Comparison of ENCODE assay signal across 24 cellular contexts in the genomic region with DNA sequence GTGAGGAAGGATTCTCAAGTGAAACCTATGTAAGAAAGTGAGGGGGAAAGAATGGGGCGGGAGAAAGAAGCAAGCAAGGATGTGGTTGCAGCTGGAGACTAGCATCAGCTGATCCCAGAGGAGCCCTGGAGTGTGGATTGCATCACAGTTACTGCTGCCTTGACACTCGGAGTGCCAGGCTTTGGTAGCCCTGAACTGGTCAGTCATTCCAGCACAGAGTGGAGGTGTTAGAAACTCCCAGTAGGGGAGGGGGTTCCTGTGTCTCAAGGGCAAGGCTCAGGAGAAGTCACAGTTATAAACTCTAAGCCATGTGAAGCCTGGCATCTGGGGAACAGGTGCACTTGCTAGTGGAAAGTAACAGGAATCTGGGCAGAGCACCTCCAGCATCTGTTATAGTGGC. TPM values are rescaled to one million over a fixed set of nuclear protein-coding genes. Genes with fewer than 3 reads are reported as not detected.
"Had no signal": no experiment of that assay in that cellular context is flagged by ENCODE, and none has a peak within 500 bp of the region (broad histone marks: within the 10 kb centered on the region; RNA-seq: fewer than 3 reads in every experiment).

No MANE protein-coding gene starts in this region.

- H3K4me3 ChIP-seq: esophagus squamous epithelium, gastrocnemius medialis, heart right ventricle, neural progenitor cell, ovary, thyroid gland had no signal

- H2AFZ ChIP-seq: neural progenitor cell had no signal

- H3K36me3 ChIP-seq: esophagus squamous epithelium, gastrocnemius medialis, heart right ventricle, neural progenitor cell, ovary, thyroid gland had no signal

- DNase-seq: activated CD4-positive, alpha-beta T cell treated with anti-CD3 and anti-CD28 coated beads, Interleukin-2, amount 50 U/mL, for 48 hours; activated CD8-positive, alpha-beta memory T cell treated with anti-CD3 and anti-CD28 coated beads, Interleukin-2, amount 10 ng/mL, durations not matched to agents 7 days and 5 days; activated naive CD4-positive, alpha-beta T cell treated with anti-CD3 and anti-CD28 coated beads for 36 hours; activated naive CD8-positive, alpha-beta T cell treated with anti-CD3 and anti-CD28 coated beads, Interleukin-2, amount 50 U/mL, for 24 hours; activated T-cell treated with anti-CD3 and anti-CD28 coated beads, Interleukin-2, amount 50 U/mL, for 1 hour; caudate nucleus; effector CD8-positive, alpha-beta T cell; esophagus squamous epithelium; gastrocnemius medialis; heart right ventricle; naive B cell; ovary; stimulated activated CD4-positive, alpha-beta T cell treated with anti-CD3 and anti-CD28 coated beads, Interleukin-2, amount 100 ng/mL, for 48 hours; stimulated activated naive B cell treated with anti-CD40 and anti-IgM and Interleukin-4, amounts not matched to agents 10 μg/mL and 1 μg/mL and 100 μg/mL, for 72 hours; T-helper 1 cell; T1000; thyroid gland had no signal

- H3K27me3 Mint-ChIP-seq: activated CD8-positive, alpha-beta memory T cell treated with anti-CD3 and anti-CD28 coated beads, Interleukin-2, amount 10 ng/mL, durations not matched to agents 7 days and 5 days; activated naive CD8-positive, alpha-beta T cell treated with anti-CD3 and anti-CD28 coated beads, Interleukin-2, amount 50 U/mL, for 24 hours had no signal

- H3K27ac Mint-ChIP-seq: activated CD8-positive, alpha-beta memory T cell treated with anti-CD3 and anti-CD28 coated beads, Interleukin-2, amount 10 ng/mL, durations not matched to agents 7 days and 5 days; activated naive CD4-positive, alpha-beta T cell treated with anti-CD3 and anti-CD28 coated beads for 36 hours; activated naive CD8-positive, alpha-beta T cell treated with anti-CD3 and anti-CD28 coated beads, Interleukin-2, amount 50 U/mL, for 24 hours; activated T-helper 2 cell treated with anti-CD3 and anti-CD28 coated beads, Interferon-gamma antibody, Interleukin-2, Interleukin-4, amounts not matched to agents 10 μg/mL and 5 μg/mL and 100 μg/mL, durations not matched to agents 14 hours and 24 hours and 36 hours; naive B cell; neural progenitor cell; stimulated activated naive B cell treated with anti-CD40 and anti-IgM and Interleukin-4, amounts not matched to agents 10 μg/mL and 1 μg/mL and 100 μg/mL, for 72 hours had no signal

- H3K9ac ChIP-seq: neural progenitor cell had no signal

- H3K27me3 ChIP-seq: esophagus squamous epithelium, gastrocnemius medialis, neural progenitor cell, ovary, thyroid gland had no signal

- H3K36me3 Mint-ChIP-seq: activated CD8-positive, alpha-beta memory T cell treated with anti-CD3 and anti-CD28 coated beads, Interleukin-2, amount 10 ng/mL, durations not matched to agents 7 days and 5 days; naive B cell; neural progenitor cell; stimulated activated naive B cell treated with anti-CD40 and anti-IgM and Interleukin-4, amounts not matched to agents 10 μg/mL and 1 μg/mL and 100 μg/mL, for 72 hours had no signal

- H3K4me2 ChIP-seq: neural progenitor cell had no signal

- ATAC-seq: activated CD8-positive, alpha-beta memory T cell treated with anti-CD3 and anti-CD28 coated beads, Interleukin-2, amount 10 ng/mL, durations not matched to agents 7 days and 5 days; activated naive CD8-positive, alpha-beta T cell treated with anti-CD3 and anti-CD28 coated beads, Interleukin-2, amount 50 U/mL, for 24 hours; gastrocnemius medialis; heart right ventricle; stimulated activated naive B cell treated with anti-CD40 and anti-IgM and Interleukin-4, amounts not matched to agents 10 μg/mL and 1 μg/mL and 100 μg/mL, for 72 hours had no signal

- H3K4me1 ChIP-seq: esophagus squamous epithelium, gastrocnemius medialis, heart right ventricle, thyroid gland had no signal

- H3K27ac ChIP-seq: esophagus squamous epithelium, gastrocnemius medialis, heart right ventricle, neural progenitor cell, ovary, thyroid gland, VCaP had no signal

- H3K4me1 Mint-ChIP-seq: activated CD8-positive, alpha-beta memory T cell treated with anti-CD3 and anti-CD28 coated beads, Interleukin-2, amount 10 ng/mL, durations not matched to agents 7 days and 5 days; activated naive CD8-positive, alpha-beta T cell treated with anti-CD3 and anti-CD28 coated beads, Interleukin-2, amount 50 U/mL, for 24 hours; naive B cell; stimulated activated naive B cell treated with anti-CD40 and anti-IgM and Interleukin-4, amounts not matched to agents 10 μg/mL and 1 μg/mL and 100 μg/mL, for 72 hours had no signal

- H3K9me3 ChIP-seq: esophagus squamous epithelium, gastrocnemius medialis, heart right ventricle, ovary, thyroid gland had no signal

- H3K4me3 Mint-ChIP-seq: activated CD8-positive, alpha-beta memory T cell treated with anti-CD3 and anti-CD28 coated beads, Interleukin-2, amount 10 ng/mL, durations not matched to agents 7 days and 5 days; activated naive CD4-positive, alpha-beta T cell treated with anti-CD3 and anti-CD28 coated beads for 36 hours; activated naive CD8-positive, alpha-beta T cell treated with anti-CD3 and anti-CD28 coated beads, Interleukin-2, amount 50 U/mL, for 24 hours; naive B cell; neural progenitor cell; stimulated activated naive B cell treated with anti-CD40 and anti-IgM and Interleukin-4, amounts not matched to agents 10 μg/mL and 1 μg/mL and 100 μg/mL, for 72 hours had no signal

- H3K9me3 Mint-ChIP-seq: activated naive CD4-positive, alpha-beta T cell treated with anti-CD3 and anti-CD28 coated beads for 36 hours; activated naive CD8-positive, alpha-beta T cell treated with anti-CD3 and anti-CD28 coated beads, Interleukin-2, amount 50 U/mL, for 24 hours; activated T-helper 2 cell treated with anti-CD3 and anti-CD28 coated beads, Interferon-gamma antibody, Interleukin-2, Interleukin-4, amounts not matched to agents 10 μg/mL and 5 μg/mL and 100 μg/mL, durations not matched to agents 14 hours and 24 hours and 36 hours; neural progenitor cell; stimulated activated naive B cell treated with anti-CD40 and anti-IgM and Interleukin-4, amounts not matched to agents 10 μg/mL and 1 μg/mL and 100 μg/mL, for 72 hours had no signal

- FAIRE-seq: endothelial cell of umbilical vein, islet of Langerhans had no signal

RNA-seq across cellular contexts. Expression of a gene that starts 23.5 kb away (rescaled TPM):
- total RNA-seq: activated naive CD4-positive, alpha-beta T cell treated with anti-CD3 and anti-CD28 coated beads for 36 hours; lung microvascular endothelial cell; mononuclear cell had no signal
